24 cellular contexts compared by ENCODE assay signal in the genomic region with DNA sequence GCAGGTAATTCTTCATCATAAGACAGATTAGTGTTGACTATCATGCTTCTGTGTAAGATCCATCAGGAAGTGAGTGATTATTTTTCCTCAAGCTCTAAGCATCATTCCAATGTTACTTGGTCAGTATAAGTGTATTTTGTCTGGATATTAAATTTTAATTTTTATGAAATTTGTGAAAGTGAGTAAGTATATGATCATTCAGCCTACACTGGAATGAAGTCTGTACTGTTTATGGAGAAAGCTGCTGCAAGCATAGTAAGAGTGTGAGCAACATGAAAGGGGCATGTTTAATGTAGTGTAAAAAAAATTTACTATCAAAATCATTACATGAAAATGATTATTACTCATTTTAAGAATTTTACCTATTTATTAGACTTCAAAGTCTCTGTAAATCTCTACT.
"Had no signal": no experiment of that assay in that cellular context is flagged by ENCODE, and none has a peak within 500 bp of the region (broad histone marks: within the 10 kb centered on the region; RNA-seq: fewer than 3 reads in every experiment).

No MANE protein-coding gene starts in this region.

- H3K27ac ChIP-seq: neural progenitor cell, ovary, parathyroid adenoma, psoas muscle, right lobe of liver, sigmoid colon, stomach, thoracic aorta, thyroid gland, tibial nerve, upper lobe of right lung, uterus had no signal

- DNase-seq: natural killer cell; occipital lobe; ovary; posterior cingulate gyrus; psoas muscle; right cardiac atrium; right lobe of liver; sigmoid colon; small intestine; stimulated activated CD4-positive, alpha-beta T cell treated with anti-CD3 and anti-CD28 coated beads, Interleukin-15, amount 100 ng/mL, for 24 hours; stimulated activated CD4-positive, alpha-beta T cell treated with anti-CD3 and anti-CD28 coated beads, Interleukin-2, amount 100 ng/mL, for 24 hours; stimulated activated CD4-positive, alpha-beta T cell treated with anti-CD3 and anti-CD28 coated beads, Interleukin-2, amount 100 ng/mL, for 48 hours; stimulated activated CD4-positive, alpha-beta T cell treated with anti-CD3 and anti-CD28 coated beads, Interleukin-4, amount 100 ng/mL, for 24 hours; stimulated activated naive B cell treated with anti-CD40 and anti-IgM and Interleukin-4, amounts not matched to agents 10 μg/mL and 1 μg/mL and 100 μg/mL, for 72 hours; stimulated activated naive CD4-positive, alpha-beta T cell treated with Interleukin-2 at 50 U/mL for 16 hours; stomach; thyroid gland; upper lobe of right lung; uterus had no signal

- FAIRE-seq: small intestine had no signal

- H3K9me3 ChIP-seq: ovary, psoas muscle, right lobe of liver, sigmoid colon, thoracic aorta, thyroid gland, upper lobe of right lung, uterus had no signal

- H3K4me3 ChIP-seq: neural progenitor cell, ovary, psoas muscle, right lobe of liver, sigmoid colon, stomach, thoracic aorta, thyroid gland, tibial nerve, upper lobe of right lung, uterus had no signal

- ATAC-seq: natural killer cell; psoas muscle; right cardiac atrium; right lobe of liver; stimulated activated effector memory CD8-positive, alpha-beta T cell treated with anti-CD3 and anti-CD28 coated beads, Interleukin-12 subunit alpha, Interleukin-12 subunit beta, amount 100 ng/mL, for 72 hours; stimulated activated naive B cell treated with anti-CD40 and anti-IgM and Interleukin-4, amounts not matched to agents 10 μg/mL and 1 μg/mL and 100 μg/mL, for 72 hours; upper lobe of right lung had no signal

- H3K27me3 ChIP-seq: neural progenitor cell, ovary, right lobe of liver, sigmoid colon, stomach, thyroid gland, tibial nerve, upper lobe of right lung, uterus had no signal

- H3K36me3 ChIP-seq: neural progenitor cell, ovary, thoracic aorta, upper lobe of right lung, uterus had no signal

- H3K4me1 ChIP-seq: neural progenitor cell, parathyroid adenoma, psoas muscle, right lobe of liver, sigmoid colon, stomach, thyroid gland, tibial nerve, upper lobe of right lung, uterus had no signal
